ENCODE assay signal across 16 cellular contexts in the genomic region with DNA sequence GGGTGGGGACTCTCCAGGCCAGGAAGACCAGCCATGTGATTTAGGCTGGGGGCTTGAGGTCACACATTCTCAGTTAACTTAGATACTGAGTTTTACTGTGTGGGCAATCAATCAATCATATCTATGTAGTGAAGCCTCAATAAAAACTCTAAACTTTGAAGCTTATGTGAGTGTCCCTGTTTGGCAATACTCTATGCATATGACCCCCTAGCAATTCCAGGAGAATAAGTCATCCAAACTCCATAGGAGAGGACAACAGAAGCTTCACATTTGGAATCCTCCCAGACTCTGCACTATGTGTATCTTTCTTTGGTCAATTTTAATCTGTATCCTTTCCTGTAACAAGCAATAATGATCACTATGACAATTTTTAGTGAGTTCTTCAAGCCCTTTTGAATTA.
A peak's percentile ranks its signal among the peaks of the same experiment; 100 is the strongest.
DNase-seq lines count a peak whose midpoint lies in the region; ATAC-seq and TF ChIP-seq lines count a peak whose summit lies in the region.
"Had no signal": no experiment of that assay in that cellular context is flagged by ENCODE, and none has a peak within 500 bp of the region (broad histone marks: within the 10 kb centered on the region; RNA-seq: fewer than 3 reads in every experiment).

No MANE protein-coding gene starts in this region.

- no peaks in the 10 kb centered on the region for H3K27me3 ChIP-seq in PC-9 (ENCODE audit: insufficient read depth, low read depth)
- H3K27me3 ChIP-seq: BLaER1 had no signal

- 0 out of 2 replicates have a peak overlapping the region, but pooled peaks have one; percentile 34 for H2AFZ ChIP-seq in PC-9

- no peaks in the 10 kb centered on the region for H3K9me3 ChIP-seq in PC-9 (ENCODE audit: insufficient read depth, low read depth)
- H3K9me3 ChIP-seq: A549, BLaER1, Caco-2 had no signal

- BruUV-seq in PC-9 (replicated peaks; lab: Mats Ljungman, UMichigan): no TSS peak

- no peaks in the 10 kb centered on the region for H3K36me3 ChIP-seq in PC-9 (ENCODE audit: low read depth)
- H3K36me3 ChIP-seq: BLaER1 had no signal

- TF ChIP-seq CTCF in PC-9 (conservative IDR thresholded peaks at IDR 0.05): no peak

- H3K79me2 ChIP-seq in PC-9 (ENCODE audit: low read depth): no peaks in the 10 kb centered on the region

- DNase-seq in ELR (ENCODE audit: low read depth) (peak; percentile 33), PC-9 (no peak), iris pigment epithelial cell (ENCODE audit: low read depth) (peak; percentile 53), AML-193 (lab: John Stamatoyannopoulos, UW) (no peak), NCI-H2029 (lab: John Stamatoyannopoulos, UW) (no peak)
- DNase-seq: Caco-2; CD8-positive, alpha-beta memory T cell; DND-41; GOT3; H9 had no signal

- no peaks in the 10 kb centered on the region for H4K20me1 ChIP-seq in PC-9 (ENCODE audit: insufficient read depth)
- H4K20me1 ChIP-seq: BLaER1 had no signal

- no peak overlapping the region for H3K4me3 ChIP-seq in PC-9
- H3K4me3 ChIP-seq: A549, BLaER1, GM12878 had no signal

- ATAC-seq in HG03442 (IDR thresholded peaks at IDR 0.05; ENCODE audit: unreplicated experiment) (no peak), GM21619 (IDR thresholded peaks at IDR 0.05; ENCODE audit: unreplicated experiment) (no peak)
- ATAC-seq: A549, GM12878 had no signal

- CTCF ChIA-PET in PC-9 (lab: Charles Lee): no interaction called here

- H3F3A ChIP-seq in PC-9 (ENCODE audit: insufficient read depth, low read depth): no peaks in the 10 kb centered on the region

- intact Hi-C loops in PC-9 (cut with micrococcal nuclease; ENCODE audit: unreplicated experiment): no loop called here

- H3K4me1 ChIP-seq in PC-9 (replicated peaks; ENCODE audit: insufficient read depth): no peaks in the 10 kb centered on the region
- H3K4me1 ChIP-seq: A549, BLaER1, Caco-2 had no signal

- no peak overlapping the region for H3K4me2 ChIP-seq in PC-9
- H3K4me2 ChIP-seq: A549, BLaER1, KMS-11 had no signal

- POLR2A ChIA-PET in PC-9 (lab: Charles Lee; ENCODE audit: unreplicated experiment): no interaction called here

- no peak overlapping the region for H3K27ac ChIP-seq in PC-9
- H3K27ac ChIP-seq: A549, BLaER1, KMS-11 had no signal

- H3K9me2 ChIP-seq in PC-9 (ENCODE audit: insufficient read depth): no peaks in the 10 kb centered on the region

Comparison
In these comparisons a context has a peak if more than half of its experiments do, and no peak if none do; other contexts are left out.
1. DNase-seq: peak in ELR (single experiment) and iris pigment epithelial cell (single experiment); none in PC-9 (0 of 2), AML-193 (0 of 2) and NCI-H2029 (single experiment).